Comparison of ENCODE assay signal across 7 cellular contexts in the genomic region with DNA sequence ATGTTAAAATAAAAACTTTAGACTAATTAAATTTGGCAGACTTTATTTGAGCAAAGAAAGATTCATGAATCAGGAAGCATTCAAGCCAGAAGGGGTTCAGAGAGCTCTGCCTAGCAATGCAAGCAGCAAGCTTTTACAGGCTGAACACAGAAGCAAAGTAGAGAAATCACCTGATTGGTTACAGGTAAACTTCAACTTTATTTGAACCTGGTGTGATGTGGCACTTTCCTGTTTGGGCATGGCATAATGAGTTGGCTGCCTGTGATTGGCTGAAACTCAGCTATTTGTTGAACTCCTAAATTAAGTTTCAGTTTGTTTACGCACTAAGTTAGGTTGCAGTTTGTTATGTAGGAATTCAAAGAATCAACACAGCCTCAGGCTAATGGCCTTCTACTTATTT.
DNase-seq lines count a peak whose midpoint lies in the region; ATAC-seq and TF ChIP-seq lines count a peak whose summit lies in the region.

No MANE protein-coding gene starts in this region.

- intact Hi-C loops in mucosa of descending colon (cut with DNase I, micrococcal nuclease): no loop called here

- ATAC-seq in GM19351 (IDR thresholded peaks at IDR 0.05; ENCODE audit: unreplicated experiment): peak; percentile 73
- ATAC-seq in HG03469 (IDR thresholded peaks at IDR 0.05; ENCODE audit: unreplicated experiment): peak; percentile 39
- ATAC-seq in mucosa of descending colon: peak; percentile 78
- no peak for ATAC-seq in HG03571 (IDR thresholded peaks at IDR 0.05; ENCODE audit: unreplicated experiment)
- no peak for ATAC-seq in omental fat pad (ENCODE audit: low FRiP score)

- H3K4me1 ChIP-seq in mucosa of descending colon (ENCODE audit: low read depth): peaks cover 3% of the 10 kb centered on the region

- no peak overlapping the region for H3K4me3 ChIP-seq in mucosa of descending colon

- peak; percentile 21 for DNase-seq in activated effector memory CD4-positive, alpha-beta T cell treated with Interleukin-2 at 50 U/mL for 16 hours
- DNase-seq in mucosa of descending colon (peak in 1 of 3 donors; percentile 29), NCI-H526 (lab: John Stamatoyannopoulos, UW) (no peak), omental fat pad (ENCODE audit: low spot score) (no peak)

- TF ChIP-seq CTCF in mucosa of descending colon (IDR thresholded peaks at IDR 0.05) (no peak), omental fat pad (IDR thresholded peaks at IDR 0.05) (no peak)

- H3K36me3 ChIP-seq in mucosa of descending colon (ENCODE audit: low read depth): no peaks in the 10 kb centered on the region

- H3K9me3 ChIP-seq in mucosa of descending colon: no peaks in the 10 kb centered on the region

Comparison
In these comparisons a context has a peak if more than half of its experiments do, and no peak if none do; other contexts are left out.
1. ATAC-seq: peak in GM19351 (single experiment), HG03469 (single experiment) and mucosa of descending colon (single experiment); none in HG03571 (single experiment) and omental fat pad (single experiment).